Comparison of ENCODE assay signal across 8 cellular contexts in the genomic region with DNA sequence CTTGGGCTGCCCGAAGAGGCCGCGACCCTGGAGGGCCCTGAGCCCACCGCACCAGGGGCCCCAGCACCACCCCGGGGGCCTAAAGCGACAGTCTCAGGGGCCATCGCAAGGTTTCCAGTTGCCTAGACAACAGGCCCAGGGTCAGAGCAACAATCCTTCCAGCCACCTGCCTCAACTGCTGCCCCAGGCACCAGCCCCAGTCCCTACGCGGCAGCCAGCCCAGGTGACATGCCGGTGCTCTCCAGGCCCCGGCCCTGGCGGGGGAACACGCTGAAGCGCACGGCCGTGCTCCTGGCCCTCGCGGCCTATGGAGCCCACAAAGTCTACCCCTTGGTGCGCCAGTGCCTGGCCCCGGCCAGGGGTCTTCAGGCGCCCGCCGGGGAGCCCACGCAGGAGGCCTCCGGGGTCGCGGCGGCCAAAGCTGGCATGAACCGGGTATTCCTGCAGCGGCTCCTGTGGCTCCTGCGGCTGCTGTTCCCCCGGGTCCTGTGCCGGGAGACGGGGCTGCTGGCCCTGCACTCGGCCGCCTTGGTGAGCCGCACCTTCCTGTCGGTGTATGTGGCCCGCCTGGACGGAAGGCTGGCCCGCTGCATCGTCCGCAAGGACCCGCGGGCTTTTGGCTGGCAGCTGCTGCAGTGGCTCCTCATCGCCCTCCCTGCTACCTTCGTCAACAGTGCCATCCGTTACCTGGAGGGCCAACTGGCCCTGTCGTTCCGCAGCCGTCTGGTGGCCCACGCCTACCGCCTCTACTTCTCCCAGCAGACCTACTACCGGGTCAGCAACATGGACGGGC. TPM values are rescaled to one million over a fixed set of nuclear protein-coding genes. Genes with fewer than 3 reads are reported as not detected.
DNase-seq lines count a peak whose midpoint lies in the region; ATAC-seq and TF ChIP-seq lines count a peak whose summit lies in the region.

No MANE protein-coding gene starts in this region.

- peaks cover 0 to 14% (median 0%) of the 10 kb centered on the region in 3 donors for H3K36me3 ChIP-seq in Peyer's patch

- H3K27ac ChIP-seq in 22Rv1 (peak overlapping the region; percentile 82), Peyer's patch (peak overlapping the region; percentile 89 to 93 (median 92))

- intact Hi-C loops in sciatic nerve (cut with DNase I), result no loop called here

- DNase-seq in Peyer's patch (no peak), epithelial cell of proximal tubule (ENCODE audit: low read depth) (no peak), retinal pigment epithelial cell (ENCODE audit: low read depth) (no peak), sciatic nerve (ENCODE audit: low spot score) (no peak), middle frontal gyrus (ENCODE audit: extremely low spot score, low spot score) (no peak)

- H3K9me3 ChIP-seq in Peyer's patch, result no peaks in the 10 kb centered on the region

- TF ChIP-seq POLR2A in Peyer's patch (IDR thresholded peaks at IDR 0.05), result no peak

- no peak for TF ChIP-seq CTCF in 22Rv1 (IDR thresholded peaks at IDR 0.05)
- no peak for TF ChIP-seq CTCF in Peyer's patch (IDR thresholded peaks at IDR 0.05)
- TF ChIP-seq CTCF in epithelial cell of proximal tubule (conservative IDR thresholded peaks at IDR 0.05; ENCODE audit: low read depth, low read length), result no peak
- no peak for TF ChIP-seq CTCF in retinal pigment epithelial cell (conservative IDR thresholded peaks at IDR 0.05; ENCODE audit: low read depth, low read length)

- H3K4me3 ChIP-seq in Peyer's patch, result peak overlapping the region; percentile 63 to 75 (median 68)
- peak overlapping the region; percentile 73 for H3K4me3 ChIP-seq in epithelial cell of proximal tubule (ENCODE audit: low read depth, low read length)
- H3K4me3 ChIP-seq in retinal pigment epithelial cell (ENCODE audit: low read length), result peak overlapping the region; percentile 36

- ATAC-seq in GM18861 (IDR thresholded peaks at IDR 0.05; ENCODE audit: unreplicated experiment), result peak; percentile 3
- no peak for ATAC-seq in sciatic nerve
- ATAC-seq in GM18520 (IDR thresholded peaks at IDR 0.05; ENCODE audit: unreplicated experiment), result no peak

- no peaks in the 10 kb centered on the region for H3K27me3 ChIP-seq in Peyer's patch

- peaks cover 3 to 52% (median 17%) of the 10 kb centered on the region in 4 donors for H3K4me1 ChIP-seq in Peyer's patch

RNA-seq across cellular contexts. Expression of a gene that starts 0.6 kb away (rescaled TPM):
- 10 to 100 TPM; 14.9 to 94.2 (median 68.0) TPM for total RNA-seq in Peyer's patch
- total RNA-seq in epithelial cell of proximal tubule, result 8.2 and 12.6 TPM in 2 replicates
- 10.1 TPM for total RNA-seq in sciatic nerve

RNA-seq across cellular contexts. Expression of a gene that starts 1.0 kb away (rescaled TPM):
- 100 to 1,000 TPM in 2 of 4 donors, 10 to 100 TPM in 2; 45.4 to 148 (median 101) TPM for total RNA-seq in Peyer's patch
- 155 and 163 TPM in 2 replicates for total RNA-seq in epithelial cell of proximal tubule
- 124 TPM for total RNA-seq in sciatic nerve

RNA-seq across cellular contexts. Expression of a gene that starts 37.5 kb away (rescaled TPM):
- total RNA-seq in Peyer's patch, result 100 to 1,000 TPM in 3 of 4 donors, 10 to 100 TPM in 1; 36.3 to 562 (median 146) TPM
- total RNA-seq in epithelial cell of proximal tubule, result 20.0 and 30.5 TPM in 2 replicates
- 23.2 TPM for total RNA-seq in sciatic nerve

RNA-seq across cellular contexts. Expression of a gene that starts 38.8 kb away (rescaled TPM):
- 10 to 100 TPM in 1 of 4 donors, 1 to 10 TPM in 3; 2.7 to 25.6 (median 7.6) TPM for total RNA-seq in Peyer's patch
- 2.9 and 7.4 TPM in 2 replicates for total RNA-seq in epithelial cell of proximal tubule
- 73.1 TPM for total RNA-seq in sciatic nerve

RNA-seq across cellular contexts. Expression of a gene that starts 51.6 kb away (rescaled TPM):
- 10 to 100 TPM in 1 of 4 donors, 1 to 10 TPM in 2, not detected in 1; 2.0 to 44.8 (median 6.1) TPM for total RNA-seq in Peyer's patch
- 0.86 TPM in 1 of 2 replicates, not detected in the other for total RNA-seq in epithelial cell of proximal tubule
- 1.6 TPM for total RNA-seq in sciatic nerve
